In genomic region chr6:112366695-112367546, GRCh38 we compare ENCODE assay signal across 2 cellular contexts.
TF ChIP-seq lines count a peak whose summit lies in the region.

No MANE protein-coding gene starts in this region.

TF ChIP-seq in SK-N-SH, 30 proteins besides CTCF, POLR2A, EP300 and RAD21 (continued from another document):
- TF ChIP-seq ZBTB33 (IDR thresholded peaks at IDR 0.05; ENCODE audit: borderline replicate concordance, low read depth), result no peak

TF ChIP-seq in SK-N-SH treated with all-trans-retinoic acid at 6 μM for 48 hours, 23 proteins besides CTCF, POLR2A, EP300 and RAD21 (continued from another document):
- TF ChIP-seq, protein P1, sequence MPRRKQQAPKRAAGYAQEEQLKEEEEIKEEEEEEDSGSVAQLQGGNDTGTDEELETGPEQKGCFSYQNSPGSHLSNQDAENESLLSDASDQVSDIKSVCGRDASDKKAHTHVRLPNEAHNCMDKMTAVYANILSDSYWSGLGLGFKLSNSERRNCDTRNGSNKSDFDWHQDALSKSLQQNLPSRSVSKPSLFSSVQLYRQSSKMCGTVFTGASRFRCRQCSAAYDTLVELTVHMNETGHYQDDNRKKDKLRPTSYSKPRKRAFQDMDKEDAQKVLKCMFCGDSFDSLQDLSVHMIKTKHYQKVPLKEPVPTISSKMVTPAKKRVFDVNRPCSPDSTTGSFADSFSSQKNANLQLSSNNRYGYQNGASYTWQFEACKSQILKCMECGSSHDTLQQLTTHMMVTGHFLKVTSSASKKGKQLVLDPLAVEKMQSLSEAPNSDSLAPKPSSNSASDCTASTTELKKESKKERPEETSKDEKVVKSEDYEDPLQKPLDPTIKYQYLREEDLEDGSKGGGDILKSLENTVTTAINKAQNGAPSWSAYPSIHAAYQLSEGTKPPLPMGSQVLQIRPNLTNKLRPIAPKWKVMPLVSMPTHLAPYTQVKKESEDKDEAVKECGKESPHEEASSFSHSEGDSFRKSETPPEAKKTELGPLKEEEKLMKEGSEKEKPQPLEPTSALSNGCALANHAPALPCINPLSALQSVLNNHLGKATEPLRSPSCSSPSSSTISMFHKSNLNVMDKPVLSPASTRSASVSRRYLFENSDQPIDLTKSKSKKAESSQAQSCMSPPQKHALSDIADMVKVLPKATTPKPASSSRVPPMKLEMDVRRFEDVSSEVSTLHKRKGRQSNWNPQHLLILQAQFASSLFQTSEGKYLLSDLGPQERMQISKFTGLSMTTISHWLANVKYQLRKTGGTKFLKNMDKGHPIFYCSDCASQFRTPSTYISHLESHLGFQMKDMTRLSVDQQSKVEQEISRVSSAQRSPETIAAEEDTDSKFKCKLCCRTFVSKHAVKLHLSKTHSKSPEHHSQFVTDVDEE (CRISPR knock-in tag; IDR thresholded peaks at IDR 0.05), result no peak
- TF ChIP-seq, protein P2, sequence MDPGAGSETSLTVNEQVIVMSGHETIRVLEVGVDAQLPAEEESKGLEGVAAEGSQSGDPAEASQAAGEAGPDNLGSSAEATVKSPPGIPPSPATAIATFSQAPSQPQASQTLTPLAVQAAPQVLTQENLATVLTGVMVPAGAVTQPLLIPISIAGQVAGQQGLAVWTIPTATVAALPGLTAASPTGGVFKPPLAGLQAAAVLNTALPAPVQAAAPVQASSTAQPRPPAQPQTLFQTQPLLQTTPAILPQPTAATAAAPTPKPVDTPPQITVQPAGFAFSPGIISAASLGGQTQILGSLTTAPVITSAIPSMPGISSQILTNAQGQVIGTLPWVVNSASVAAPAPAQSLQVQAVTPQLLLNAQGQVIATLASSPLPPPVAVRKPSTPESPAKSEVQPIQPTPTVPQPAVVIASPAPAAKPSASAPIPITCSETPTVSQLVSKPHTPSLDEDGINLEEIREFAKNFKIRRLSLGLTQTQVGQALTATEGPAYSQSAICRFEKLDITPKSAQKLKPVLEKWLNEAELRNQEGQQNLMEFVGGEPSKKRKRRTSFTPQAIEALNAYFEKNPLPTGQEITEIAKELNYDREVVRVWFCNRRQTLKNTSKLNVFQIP (CRISPR knock-in tag; IDR thresholded peaks at IDR 0.05; ENCODE audit: borderline replicate concordance, low read depth), result no peak
